26 cellular contexts compared by ENCODE assay signal in genomic region chr10:57621466-57621865, GRCh38.
"Had no signal": no experiment of that assay in that cellular context is flagged by ENCODE, and none has a peak within 500 bp of the region (broad histone marks: within the 10 kb centered on the region; RNA-seq: fewer than 3 reads in every experiment).

No MANE protein-coding gene starts in this region.

- H3K27me3 ChIP-seq: adrenal gland, Peyer's patch had no signal

- DNase-seq: activated CD4-positive, alpha-beta T cell treated with anti-CD3 and anti-CD28 coated beads, Interleukin-2, amount 10 ng/mL, durations not matched to agents 24 days and 14 days; activated CD4-positive, alpha-beta T cell treated with anti-CD3 and anti-CD28 coated beads, Interleukin-2, amount 50 U/mL, for 4 hours; activated CD8-positive, alpha-beta T cell treated with anti-CD3 and anti-CD28 coated beads, Interleukin-2, amount 10 ng/mL, durations not matched to agents 7 days and 5 days; activated gamma-delta T cell treated with Interleukin-2 at 50 U/mL for 16 hours; activated naive CD4-positive, alpha-beta T cell treated with anti-CD3 and anti-CD28 coated beads for 36 hours; activated T-cell treated with anti-CD3 and anti-CD28 coated beads, Interleukin-2, amount 50 U/mL, for 4 hours; adrenal gland; anterior cingulate cortex; caudate nucleus; cerebellar nuclear complex; KG1; MM.1S; MV-4-11; NCI-H1092; NCI-H1436 treated with DMSO at 0.1 percent for 48 hours; NCI-H1694 treated with DMSO at 0.1 percent for 48 hours; NCI-H2029; NCI-H345; NCI-H524 treated with DMSO at 0.1 percent for 48 hours; NCI-H748 treated with DMSO at 0.1 percent for 48 hours; NK-92 treated with Interleukin-12 subunit alpha and Interleukin-12 subunit beta, amount 100 ng/mL, for 24 hours; PC-3; Peyer's patch; RPMI8226; SIG-M5 had no signal

- ATAC-seq: activated CD8-positive, alpha-beta T cell treated with anti-CD3 and anti-CD28 coated beads, Interleukin-2, amount 10 ng/mL, durations not matched to agents 7 days and 5 days; activated naive CD4-positive, alpha-beta T cell treated with anti-CD3 and anti-CD28 coated beads, Interleukin-2, amount 50 U/mL, for 72 hours; activated T-cell treated with anti-CD3 and anti-CD28 coated beads, Interleukin-2, amount 50 U/mL, for 4 hours; PC-3 had no signal

- H3K27ac ChIP-seq: adrenal gland, Peyer's patch had no signal

- H3K4me1 ChIP-seq: adrenal gland, Peyer's patch had no signal

- H3K9me3 ChIP-seq: adrenal gland, Peyer's patch had no signal

- H3K36me3 ChIP-seq: adrenal gland, Peyer's patch had no signal

- H3K4me3 ChIP-seq: adrenal gland, Peyer's patch had no signal
